ENCODE assay signal across 14 cellular contexts in genomic region chr12:737117-737739, GRCh38. TPM values are rescaled to one million over a fixed set of nuclear protein-coding genes. Genes with fewer than 3 reads are reported as not detected.
DNase-seq lines count a peak whose midpoint lies in the region; ATAC-seq and TF ChIP-seq lines count a peak whose summit lies in the region.
"Had no signal": no experiment of that assay in that cellular context is flagged by ENCODE, and none has a peak within 500 bp of the region (broad histone marks: within the 10 kb centered on the region; RNA-seq: fewer than 3 reads in every experiment).

No MANE protein-coding gene starts in this region.

- CTCF ChIA-PET in activated naive CD4-positive, alpha-beta T cell treated with anti-CD3 and anti-CD28 coated beads, Interleukin-2, amount 10 ng/mL, durations not matched to agents 7 days and 5 days (lab: Charles Lee), result no interaction called here

- H3K27ac Mint-ChIP-seq in activated naive CD4-positive, alpha-beta T cell treated with anti-CD3 and anti-CD28 coated beads, Interleukin-2, amount 10 ng/mL, durations not matched to agents 7 days and 5 days, result no peak overlapping the region
- H3K27ac Mint-ChIP-seq: CD8-positive, alpha-beta T cell had no signal

- H3K4me1 ChIP-seq in body of pancreas (peaks cover 3% of the 10 kb centered on the region), gastroesophageal sphincter (no peaks in the 10 kb centered on the region), lower lobe of right lung (no peaks in the 10 kb centered on the region), upper lobe of right lung (no peaks in the 10 kb centered on the region), SJCRH30 (no peaks in the 10 kb centered on the region; the same call in 1 of the 2 replicates)
- H3K4me1 ChIP-seq: SJSA1 had no signal

- H3K4me3 Mint-ChIP-seq in activated naive CD4-positive, alpha-beta T cell treated with anti-CD3 and anti-CD28 coated beads, Interleukin-2, amount 10 ng/mL, durations not matched to agents 7 days and 5 days, result no peak overlapping the region
- H3K4me3 Mint-ChIP-seq: CD8-positive, alpha-beta T cell had no signal

- TF ChIP-seq POLR2A in body of pancreas (IDR thresholded peaks at IDR 0.05) (no peak), gastroesophageal sphincter (IDR thresholded peaks at IDR 0.05) (no peak)

- H3K27ac ChIP-seq in body of pancreas (peak overlapping the region in 1 of 4 donors; percentile 2), gastroesophageal sphincter (peak overlapping the region in 3 of 4 donors; percentile 3 to 43 (median 36)), lower lobe of right lung (no peak overlapping the region), upper lobe of right lung (no peak overlapping the region), SJCRH30 (no peak overlapping the region)
- H3K27ac ChIP-seq: SJSA1 had no signal

- peaks cover 6% of the 10 kb centered on the region for H3K4me1 Mint-ChIP-seq in activated naive CD4-positive, alpha-beta T cell treated with anti-CD3 and anti-CD28 coated beads, Interleukin-2, amount 10 ng/mL, durations not matched to agents 7 days and 5 days

- no peaks in the 10 kb centered on the region for H3K36me3 Mint-ChIP-seq in activated naive CD4-positive, alpha-beta T cell treated with anti-CD3 and anti-CD28 coated beads, Interleukin-2, amount 10 ng/mL, durations not matched to agents 7 days and 5 days
- H3K36me3 Mint-ChIP-seq: CD8-positive, alpha-beta T cell had no signal

- H3K9me3 ChIP-seq in body of pancreas (no peaks in the 10 kb centered on the region), gastroesophageal sphincter (no peaks in the 10 kb centered on the region), lower lobe of right lung (no peaks in the 10 kb centered on the region), upper lobe of right lung (no peaks in the 10 kb centered on the region), SJCRH30 (replicated peaks) (no peaks in the 10 kb centered on the region)
- H3K9me3 ChIP-seq: SJSA1 had no signal

- H3K36me3 ChIP-seq in body of pancreas (replicated peaks in 1 of 2; ENCODE audit: insufficient read depth in 1 of 2, low read depth in 2 of 2) (no peaks in the 10 kb centered on the region), gastroesophageal sphincter (no peaks in the 10 kb centered on the region), lower lobe of right lung (no peaks in the 10 kb centered on the region), upper lobe of right lung (no peaks in the 10 kb centered on the region), SJCRH30 (no peaks in the 10 kb centered on the region)
- H3K36me3 ChIP-seq: SJSA1 had no signal

- no peak for DNase-seq in body of pancreas
- no peak for DNase-seq in lower lobe of right lung
- DNase-seq in upper lobe of right lung, result no peak
- no peak for DNase-seq in activated naive CD4-positive, alpha-beta T cell treated with anti-CD3 and anti-CD28 coated beads, Interleukin-2, amount 10 ng/mL, durations not matched to agents 7 days and 5 days
- no peak for DNase-seq in SJCRH30
- DNase-seq: CD8-positive, alpha-beta T cell; HCEC 1CT; NCI-H1417; NCI-H2029; NCI-H2171 treated with DMSO at 0.1 percent for 48 hours; NCI-H510A had no signal

- H3K4me3 ChIP-seq in body of pancreas (no peak overlapping the region), gastroesophageal sphincter (no peak overlapping the region), lower lobe of right lung (no peak overlapping the region), upper lobe of right lung (no peak overlapping the region), SJCRH30 (no peak overlapping the region)
- H3K4me3 ChIP-seq: SJSA1 had no signal

- no peaks in the 10 kb centered on the region for H3K27me3 ChIP-seq in body of pancreas
- H3K27me3 ChIP-seq in gastroesophageal sphincter, result no peaks in the 10 kb centered on the region
- H3K27me3 ChIP-seq in lower lobe of right lung (ENCODE audit: low read depth), result no peaks in the 10 kb centered on the region
- no peaks in the 10 kb centered on the region for H3K27me3 ChIP-seq in upper lobe of right lung
- no peaks in the 10 kb centered on the region for H3K27me3 ChIP-seq in SJCRH30
- H3K27me3 ChIP-seq: SJSA1 had no signal

- TF ChIP-seq EP300 in gastroesophageal sphincter (IDR thresholded peaks at IDR 0.05), result no peak

- 15 to 19% methylated on average over 10 of the region's 10 CpGs for WGBS in body of pancreas, 2 donors
- 61 to 81% methylated on average over 9 to 10 of the region's 10 CpGs for WGBS in gastroesophageal sphincter (ENCODE audit: low coverage in 1 of 2), 2 donors

- H3K9me3 Mint-ChIP-seq in activated naive CD4-positive, alpha-beta T cell treated with anti-CD3 and anti-CD28 coated beads, Interleukin-2, amount 10 ng/mL, durations not matched to agents 7 days and 5 days, result no peaks in the 10 kb centered on the region
- H3K9me3 Mint-ChIP-seq: CD8-positive, alpha-beta T cell had no signal

- TF ChIP-seq CTCF in body of pancreas (IDR thresholded peaks at IDR 0.05) (no peak), gastroesophageal sphincter (IDR thresholded peaks at IDR 0.05) (no peak), lower lobe of right lung (IDR thresholded peaks at IDR 0.05) (no peak), upper lobe of right lung (IDR thresholded peaks at IDR 0.05) (no peak)

- no peaks in the 10 kb centered on the region for H3K27me3 Mint-ChIP-seq in activated naive CD4-positive, alpha-beta T cell treated with anti-CD3 and anti-CD28 coated beads, Interleukin-2, amount 10 ng/mL, durations not matched to agents 7 days and 5 days

- ATAC-seq in body of pancreas (peak; percentile 67), gastroesophageal sphincter (peak; percentile 72), lower lobe of right lung (peak; percentile 45 to 57), upper lobe of right lung (peak; percentile 55), GM21423 (IDR thresholded peaks at IDR 0.05; ENCODE audit: unreplicated experiment) (no peak)
- ATAC-seq: CD8-positive, alpha-beta T cell had no signal

- intact Hi-C loops in body of pancreas (cut with DNase I) (no loop called here), lower lobe of right lung (cut with DNase I) (no loop called here), upper lobe of right lung (cut with DNase I) (no loop called here)

RNA-seq across cellular contexts. Expression of gene WNK1, which starts 15.2 kb away (rescaled TPM):
- total RNA-seq in body of pancreas, result 10 to 100 TPM; 56.6 to 96.6 TPM
- 100 to 1,000 TPM; 109 to 245 (median 135) TPM for total RNA-seq in gastroesophageal sphincter
- 206 TPM for total RNA-seq in lower lobe of right lung
- 215 TPM for total RNA-seq in upper lobe of right lung
- 83.3 and 88.8 TPM in 2 replicates for total RNA-seq in SJCRH30 (2014; rRNA removed; shearing (Covaris generic))

Comparison
In these comparisons a context has a peak if more than half of its experiments do, and no peak if none do; other contexts are left out.
1. H3K27ac ChIP-seq: peak in gastroesophageal sphincter (3 of 4); none in lower lobe of right lung (single experiment), upper lobe of right lung (single experiment) and SJCRH30 (single experiment).